In genomic region chr14:99687284-99688209, GRCh38 we compare ENCODE assay signal across 8 cellular contexts. TPM values are rescaled to one million over a fixed set of nuclear protein-coding genes. Genes with fewer than 3 reads are reported as not detected.
DNase-seq lines count a peak whose midpoint lies in the region; ATAC-seq and TF ChIP-seq lines count a peak whose summit lies in the region.
"Had no signal": no experiment of that assay in that cellular context is flagged by ENCODE, and none has a peak within 500 bp of the region (broad histone marks: within the 10 kb centered on the region; RNA-seq: fewer than 3 reads in every experiment).

No MANE protein-coding gene starts in this region.

- H3K27ac Mint-ChIP-seq in endothelial cell (ENCODE audit: unreplicated experiment) = no peak overlapping the region
- H3K27ac Mint-ChIP-seq: memory B cell had no signal

- no peak for ATAC-seq in GM21447 (IDR thresholded peaks at IDR 0.05; ENCODE audit: unreplicated experiment)
- no peak for ATAC-seq in HG02678 (IDR thresholded peaks at IDR 0.05; ENCODE audit: unreplicated experiment)
- ATAC-seq in GM18858 (IDR thresholded peaks at IDR 0.05; ENCODE audit: unreplicated experiment) = no peak

- H3K4me1 Mint-ChIP-seq in endothelial cell (ENCODE audit: unreplicated experiment) = peaks cover 41% of the 10 kb centered on the region

- no peaks in the 10 kb centered on the region for H3K9me3 Mint-ChIP-seq in endothelial cell (ENCODE audit: unreplicated experiment)

- peaks cover 13% of the 10 kb centered on the region for H3K27me3 Mint-ChIP-seq in endothelial cell (ENCODE audit: unreplicated experiment)

- CTCF ChIA-PET in RWPE1 (lab: Yijun Ruan, JAX) = interaction anchor here (0.6 to 1.3 kb wide), 8 partner anchors 9 to 166 kb away, joined by 3 to 8 read pairs (median 4); no protein-coding TSS in a partner anchor

- TF ChIP-seq CTCF in GM12874 (IDR thresholded peaks at IDR 0.05; ENCODE audit: insufficient read depth, low read depth, low read length) = peak; percentile 69
- TF ChIP-seq CTCF in RWPE1 (conservative IDR thresholded peaks at IDR 0.05; ENCODE audit: low read depth) = peak; percentile 69
- peak; percentile 87 for TF ChIP-seq CTCF in endothelial cell (IDR thresholded peaks at IDR 0.05; ENCODE audit: unreplicated experiment)

- no peak overlapping the region for H3K27ac ChIP-seq in RWPE1

- no peak overlapping the region for H3K4me3 Mint-ChIP-seq in endothelial cell (ENCODE audit: unreplicated experiment)
- H3K4me3 Mint-ChIP-seq: memory B cell had no signal

- POLR2A ChIA-PET in RWPE1 (lab: Yijun Ruan, JAX; ENCODE audit: low non-redundant PET) = no interaction called here

- DNase-seq in RWPE1 (ENCODE audit: low spot score) (no peak), endothelial cell (ENCODE audit: low spot score) (peak; percentile 28)
- peak; percentile 34 for DNase-seq in stimulated activated CD4-positive, alpha-beta T cell treated with anti-CD3 and anti-CD28 coated beads, Interleukin-15, amount 100 ng/mL, for 24 hours

- peaks cover 5% of the 10 kb centered on the region for H3K36me3 Mint-ChIP-seq in endothelial cell (ENCODE audit: low read depth, unreplicated experiment)
- H3K36me3 Mint-ChIP-seq: memory B cell had no signal

RNA-seq across cellular contexts. Expression of gene CYP46A1, which starts 3.4 kb away (rescaled TPM):
- 5.2 TPM for total RNA-seq in endothelial cell (ENCODE audit: unreplicated experiment)

RNA-seq across cellular contexts. Expression of gene HHIPL1, which starts 42.6 kb away (rescaled TPM):
- 15.1 TPM for total RNA-seq in endothelial cell (ENCODE audit: unreplicated experiment)
